Comparison of ENCODE assay signal across 18 cellular contexts in the genomic region with DNA sequence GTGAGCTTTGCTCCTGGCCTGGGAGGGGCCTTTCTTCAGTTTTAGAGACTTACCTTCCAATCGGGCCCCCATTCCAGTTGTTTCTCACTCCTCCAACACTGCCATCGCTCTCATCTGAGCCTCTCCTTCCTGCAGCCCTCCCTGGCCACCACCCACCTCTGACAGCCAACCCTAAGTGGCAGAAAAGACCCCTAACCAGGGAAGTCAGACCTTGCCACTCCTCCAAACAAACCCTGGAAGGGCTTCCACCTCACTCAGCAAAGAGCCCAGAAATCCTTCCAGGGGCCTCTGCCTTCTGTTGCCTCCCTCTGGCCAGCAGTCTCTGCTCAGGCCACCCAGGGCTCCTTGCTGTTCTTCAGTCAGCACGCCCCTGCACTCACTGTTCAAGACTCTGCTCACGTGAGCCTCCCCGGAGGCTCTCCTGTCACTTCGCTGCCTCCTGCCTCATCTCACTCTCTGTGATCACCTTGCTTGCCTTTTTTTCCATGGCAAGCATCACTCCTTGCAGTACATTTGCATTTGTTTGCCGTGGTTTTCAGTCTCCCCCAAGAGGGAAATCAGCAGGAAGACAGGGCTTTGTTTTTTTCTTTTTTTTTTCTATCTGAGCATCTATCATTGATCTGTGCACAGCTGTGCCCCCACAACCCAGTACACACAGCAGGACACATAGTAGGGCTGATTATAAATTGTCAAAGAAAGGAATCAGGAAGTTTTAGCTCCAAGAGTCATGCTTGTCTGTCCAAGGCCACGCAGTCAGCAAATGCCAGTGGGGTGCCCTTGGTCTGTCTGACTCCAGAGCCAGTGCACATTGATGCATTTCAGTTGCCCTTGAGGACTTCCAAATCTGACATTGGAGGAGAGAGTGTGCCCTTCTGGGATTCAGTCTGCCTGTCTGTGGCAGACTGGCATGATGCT.
DNase-seq lines count a peak whose midpoint lies in the region; ATAC-seq and TF ChIP-seq lines count a peak whose summit lies in the region.
"Had no signal": no experiment of that assay in that cellular context is flagged by ENCODE, and none has a peak within 500 bp of the region (broad histone marks: within the 10 kb centered on the region; RNA-seq: fewer than 3 reads in every experiment).

No MANE protein-coding gene starts in this region.

- no peak overlapping the region for H2AFZ ChIP-seq in neural cell (ENCODE audit: low read depth, low read length)
- H2AFZ ChIP-seq: GM23248 had no signal

- TF ChIP-seq EP300 in neural cell (conservative IDR thresholded peaks at IDR 0.05; ENCODE audit: poor library complexity, severe bottlenecking): peak; percentile 15

- H3K4me1 ChIP-seq in BLaER1 (peaks cover 13% of the 10 kb centered on the region), HEK293 (ENCODE audit: control insufficient read depth, insufficient read depth, low read length) (no peaks in the 10 kb centered on the region), adrenal gland (replicated peaks in 1 of 2) (peaks cover 0 to 3% of the 10 kb centered on the region in 2 donors)
- H3K4me1 ChIP-seq: foreskin keratinocyte, psoas muscle had no signal

- no peak overlapping the region for H3K9ac ChIP-seq in BLaER1
- H3K9ac ChIP-seq in neural cell (ENCODE audit: low read length): no peak overlapping the region
- H3K9ac ChIP-seq: GM23248 had no signal

- no peak overlapping the region for H3K4me3 ChIP-seq in BLaER1
- H3K4me3 ChIP-seq in HEK293 (ENCODE audit: low read depth, low read length): no peak overlapping the region
- no peak overlapping the region for H3K4me3 ChIP-seq in adrenal gland
- H3K4me3 ChIP-seq in neural cell (ENCODE audit: low read length): peak overlapping the region; percentile 12
- H3K4me3 ChIP-seq: GM23248, psoas muscle had no signal

- 0 out of 2 replicates have a peak overlapping the region, but pooled peaks have one; percentile 4 for H3K4me2 ChIP-seq in BLaER1
- no peak overlapping the region for H3K4me2 ChIP-seq in neural cell (ENCODE audit: low read length)

- H3K9me2 ChIP-seq in neural cell (ENCODE audit: insufficient read depth, low read length): no peaks in the 10 kb centered on the region

- no peak for TF ChIP-seq POLR2A in adrenal gland (IDR thresholded peaks at IDR 0.05)

- no peaks in the 10 kb centered on the region for H3K79me2 ChIP-seq in neural cell (replicated peaks; ENCODE audit: insufficient read depth, low read length)

- DNase-seq in adrenal gland (peak in 5 of 7 donors; percentile 25 to 62 (median 49)), left cardiac atrium (no peak)
- DNase-seq in effector CD8-positive, alpha-beta T cell (lab: John Stamatoyannopoulos, UW): no peak
- DNase-seq: activated CD4-positive, alpha-beta T cell treated with anti-CD3 and anti-CD28 coated beads for 48 hours; activated effector memory CD4-positive, alpha-beta T cell treated with anti-CD3 and anti-CD28 coated beads, Interleukin-2, amount 50 U/mL, for 16 hours; foreskin keratinocyte; GM23248; NCI-H1417 treated with DMSO at 0.1 percent for 48 hours; NCI-H2227 treated with DMSO at 0.1 percent for 48 hours; psoas muscle; small intestine; stimulated activated CD4-positive, alpha-beta T cell treated with anti-CD3 and anti-CD28 coated beads, Interleukin-4, amount 100 ng/mL, for 4 hours; SW 1271 had no signal

- 72 to 84% (median 79%) methylated on average over 8 of the region's 8 CpGs for whole genome bisulfite sequencing in adrenal gland, 4 donors

- ATAC-seq in GM18909 (IDR thresholded peaks at IDR 0.05; ENCODE audit: poor library complexity, unreplicated experiment) (no peak), left cardiac atrium (no peak)
- ATAC-seq: foreskin keratinocyte, psoas muscle had no signal

- H3K9me3 ChIP-seq in BLaER1 (no peaks in the 10 kb centered on the region), HEK293 (ENCODE audit: control insufficient read depth, insufficient read depth, low read depth, low read length) (no peaks in the 10 kb centered on the region), adrenal gland (replicated peaks in 1 of 3) (no peaks in the 10 kb centered on the region), neural cell (ENCODE audit: low read length) (no peaks in the 10 kb centered on the region)
- H3K9me3 ChIP-seq: psoas muscle had no signal

- H3K27ac ChIP-seq in BLaER1 (no peak overlapping the region), HEK293 (ENCODE audit: extremely low read depth, low read depth, low read length) (no peak overlapping the region), adrenal gland (no peak overlapping the region), neural cell (ENCODE audit: low read length) (peak overlapping the region; percentile 36)
- H3K27ac ChIP-seq: epithelial cell of prostate, foreskin keratinocyte, GM23248, psoas muscle had no signal

- POLR2A ChIA-PET in HEK293 (lab: Yijun Ruan, JAX): no interaction called here

- no peaks in the 10 kb centered on the region for H3K36me3 ChIP-seq in BLaER1
- H3K36me3 ChIP-seq in HEK293 (ENCODE audit: control insufficient read depth in 2 of 2, insufficient read depth in 1 of 2, low read length in 2 of 2): no peaks in the 10 kb centered on the region
- H3K36me3 ChIP-seq in adrenal gland (replicated peaks in 1 of 2): no peaks in the 10 kb centered on the region
- no peaks in the 10 kb centered on the region for H3K36me3 ChIP-seq in neural cell (ENCODE audit: insufficient read depth, low read length)

- no peak for TF ChIP-seq CTCF in HEK293 (tag by site-specific recombination; IDR thresholded peaks at IDR 0.05)
- TF ChIP-seq CTCF in adrenal gland (IDR thresholded peaks at IDR 0.05): no peak
- no peak for TF ChIP-seq CTCF in neural cell (IDR thresholded peaks at IDR 0.05; ENCODE audit: poor library complexity, severe bottlenecking)

- CTCF ChIA-PET in HEK293 (lab: Yijun Ruan, JAX): interaction anchor here (0.6 to 0.7 kb wide), 2 partner anchors 14 to 642 kb away, joined by 3 to 4 read pairs; no protein-coding TSS in a partner anchor

- intact Hi-C loops in adrenal gland (cut with DNase I): loop anchor here in 1 of 2 donors (5.0 kb wide), 1 partner anchor 88 kb away; no protein-coding TSS in a partner anchor
- intact Hi-C loops in left cardiac atrium (cut with DNase I): no loop called here

- no peaks in the 10 kb centered on the region for H3K27me3 ChIP-seq in BLaER1
- H3K27me3 ChIP-seq in adrenal gland: no peaks in the 10 kb centered on the region
- H3K27me3 ChIP-seq in neural cell (ENCODE audit: insufficient read depth, low read depth, low read length): no peaks in the 10 kb centered on the region

- no peaks in the 10 kb centered on the region for H3F3A ChIP-seq in neural cell (ENCODE audit: insufficient read depth, low read length, poor library complexity, severe bottlenecking)

- H4K20me1 ChIP-seq in BLaER1 (no peaks in the 10 kb centered on the region), neural cell (ENCODE audit: insufficient read depth) (no peaks in the 10 kb centered on the region)

- peak; percentile 42 for TF ChIP-seq RAD21 in neural cell (conservative IDR thresholded peaks at IDR 0.05)

TF ChIP-seq in HEK293, 187 proteins besides CTCF, POLR2A, EP300 and RAD21:
- no peak for TF ChIP-seq ZFP69B (tag by site-specific recombination; IDR thresholded peaks at IDR 0.05)
- peak; percentile 82 for TF ChIP-seq ZBTB17 (tag by site-specific recombination; IDR thresholded peaks at IDR 0.05)
- TF ChIP-seq ZNF24 (tag by site-specific recombination; IDR thresholded peaks at IDR 0.05): no peak
- TF ChIP-seq GFI1B (tag by site-specific recombination; IDR thresholded peaks at IDR 0.05): no peak
- TF ChIP-seq ZNF132 (tag by site-specific recombination; IDR thresholded peaks at IDR 0.05; ENCODE audit: borderline replicate concordance): no peak
- no peak for TF ChIP-seq ZNF341 (tag by site-specific recombination; IDR thresholded peaks at IDR 0.05; ENCODE audit: low read depth)
- TF ChIP-seq ZNF514 (tag by site-specific recombination; IDR thresholded peaks at IDR 0.05): no peak
- no peak for TF ChIP-seq ZNF571 (tag by site-specific recombination; IDR thresholded peaks at IDR 0.05)

TF ChIP-seq in neural cell, 6 proteins besides CTCF, POLR2A, EP300 and RAD21:
- TF ChIP-seq TAF1 (IDR thresholded peaks at IDR 0.05; ENCODE audit: low read depth) (peak; percentile 28), MXI1 (conservative IDR thresholded peaks at IDR 0.05; ENCODE audit: poor library complexity, severe bottlenecking) (no peak), SMC3 (conservative IDR thresholded peaks at IDR 0.05; ENCODE audit: poor library complexity) (peak; percentile 37)

Comparison
In these comparisons a context has a peak if more than half of its experiments do, and no peak if none do; other contexts are left out.
1. DNase-seq: peak in adrenal gland (5 of 7); none in effector CD8-positive, alpha-beta T cell (single experiment) and left cardiac atrium (single experiment).